22 cellular contexts compared by ENCODE assay signal in genomic region chr11:18065572-18065971, GRCh38. TPM values are rescaled to one million over a fixed set of nuclear protein-coding genes. Genes with fewer than 3 reads are reported as not detected.
DNase-seq lines count a peak whose midpoint lies in the region; ATAC-seq and TF ChIP-seq lines count a peak whose summit lies in the region.
"Had no signal": no experiment of that assay in that cellular context is flagged by ENCODE, and none has a peak within 500 bp of the region (broad histone marks: within the 10 kb centered on the region; RNA-seq: fewer than 3 reads in every experiment).

No MANE protein-coding gene starts in this region.

- no peaks in the 10 kb centered on the region for H3K36me3 ChIP-seq in uterus
- H3K36me3 ChIP-seq: brain microvascular endothelial cell, left ventricle myocardium inferior, MG63 had no signal

- H3K4me1 Mint-ChIP-seq in stimulated activated naive B cell treated with anti-CD40 and anti-IgM and Interleukin-4, amounts not matched to agents 10 μg/mL and 1 μg/mL and 100 μg/mL, for 72 hours, result peaks cover 0 to 1% of the 10 kb centered on the region in 2 donors

- H3K36me3 Mint-ChIP-seq in stimulated activated naive B cell treated with anti-CD40 and anti-IgM and Interleukin-4, amounts not matched to agents 10 μg/mL and 1 μg/mL and 100 μg/mL, for 72 hours, result peaks cover 2 to 24% of the 10 kb centered on the region in 2 donors

- TF ChIP-seq CTCF in epithelial cell of esophagus (IDR thresholded peaks at IDR 0.05; ENCODE audit: insufficient read depth, low read depth, low read length, missing control alignments) (no peak), uterus (IDR thresholded peaks at IDR 0.05) (no peak)

- H3K4me1 ChIP-seq in uterus, result no peaks in the 10 kb centered on the region
- H3K4me1 ChIP-seq: left ventricle myocardium inferior had no signal

- no peak overlapping the region for H3K27ac Mint-ChIP-seq in stimulated activated naive B cell treated with anti-CD40 and anti-IgM and Interleukin-4, amounts not matched to agents 10 μg/mL and 1 μg/mL and 100 μg/mL, for 72 hours
- H3K27ac Mint-ChIP-seq: CD4-positive, alpha-beta T cell had no signal

- no peak overlapping the region for H3K27ac ChIP-seq in uterus
- H3K27ac ChIP-seq: brain microvascular endothelial cell, left ventricle myocardium inferior, skin epidermis had no signal

- no peaks in the 10 kb centered on the region for H3K27me3 ChIP-seq in uterus
- H3K27me3 ChIP-seq: brain microvascular endothelial cell, MG63 had no signal

- H3K4me3 ChIP-seq in epithelial cell of esophagus (ENCODE audit: low read length) (no peak overlapping the region), uterus (no peak overlapping the region)
- H3K4me3 ChIP-seq: GM12878, left ventricle myocardium inferior, MG63, skin epidermis had no signal

- ATAC-seq in HG03469 (IDR thresholded peaks at IDR 0.05; ENCODE audit: unreplicated experiment), result no peak
- no peak for ATAC-seq in stimulated activated naive B cell treated with anti-CD40 and anti-IgM and Interleukin-4, amounts not matched to agents 10 μg/mL and 1 μg/mL and 100 μg/mL, for 72 hours (replicated peaks)
- ATAC-seq: GM12878 had no signal

- peaks cover 0 to 2% of the 10 kb centered on the region in 2 donors for H3K9me3 Mint-ChIP-seq in stimulated activated naive B cell treated with anti-CD40 and anti-IgM and Interleukin-4, amounts not matched to agents 10 μg/mL and 1 μg/mL and 100 μg/mL, for 72 hours
- H3K9me3 Mint-ChIP-seq: CD4-positive, alpha-beta T cell had no signal

- H3K4me3 Mint-ChIP-seq in stimulated activated naive B cell treated with anti-CD40 and anti-IgM and Interleukin-4, amounts not matched to agents 10 μg/mL and 1 μg/mL and 100 μg/mL, for 72 hours, result no peak overlapping the region
- H3K4me3 Mint-ChIP-seq: CD4-positive, alpha-beta T cell had no signal

- no peaks in the 10 kb centered on the region for H3K27me3 Mint-ChIP-seq in stimulated activated naive B cell treated with anti-CD40 and anti-IgM and Interleukin-4, amounts not matched to agents 10 μg/mL and 1 μg/mL and 100 μg/mL, for 72 hours
- H3K27me3 Mint-ChIP-seq: CD4-positive, alpha-beta T cell had no signal

- no peaks in the 10 kb centered on the region for H3K9me3 ChIP-seq in uterus
- H3K9me3 ChIP-seq: left ventricle myocardium inferior, MG63 had no signal

- intact Hi-C loops in uterus (cut with DNase I; ENCODE audit: low total_unique reads), result no loop called here

- no peak for TF ChIP-seq POLR2A in uterus (IDR thresholded peaks at IDR 0.05)

- peak; percentile 77 for DNase-seq in DMS153 treated with DMSO at 0.1 percent for 48 hours (lab: John Stamatoyannopoulos, UW; ENCODE audit: unreplicated experiment)
- peak; percentile 79 for DNase-seq in NCI-H146 treated with DMSO at 0.1 percent for 48 hours (lab: John Stamatoyannopoulos, UW; ENCODE audit: unreplicated experiment)
- DNase-seq in NCI-H748 treated with DMSO at 0.1 percent for 48 hours (lab: John Stamatoyannopoulos, UW), result peak; percentile 80
- peak; percentile 79 for DNase-seq in epithelial cell of esophagus (ENCODE audit: low read depth)
- no peak for DNase-seq in activated gamma-delta T cell treated with Interleukin-2 at 50 U/mL for 16 hours
- no peak for DNase-seq in stimulated activated naive B cell treated with anti-CD40 and anti-IgM and Interleukin-4, amounts not matched to agents 10 μg/mL and 1 μg/mL and 100 μg/mL, for 72 hours
- DNase-seq in uterus, result no peak
- DNase-seq: ACHN; activated CD4-positive, alpha-beta T cell treated with anti-CD3 and anti-CD28 coated beads for 1 hour; activated CD8-positive, alpha-beta memory T cell treated with anti-CD3 and anti-CD28 coated beads, Interleukin-2, amount 50 U/mL, for 48 hours; activated naive CD4-positive, alpha-beta T cell treated with anti-CD3 and anti-CD28 coated beads, Interleukin-2, amount 50 U/mL, for 16 hours; brain microvascular endothelial cell; CD4-positive, alpha-beta T cell; HCEC 1CT; left ventricle myocardium inferior; MG63; NK-92 treated with Interleukin-12 subunit alpha and Interleukin-12 subunit beta, amount 100 ng/mL, for 24 hours; SIG-M5 had no signal

RNA-seq across cellular contexts. Expression of gene TPH1, which starts 19.5 kb away (rescaled TPM):
- total RNA-seq in uterus, result 1 to 10 TPM in 3 of 4 donors, under 1 TPM in 1; under 0.01 to 2.3 (median 1.3) TPM
- total RNA-seq: G401, left ventricle myocardium inferior had no signal

RNA-seq across cellular contexts. Expression of gene SAAL1, which starts 40.3 kb away (rescaled TPM):
- total RNA-seq in uterus, result 10 to 100 TPM in 3 of 4 donors, under 1 TPM in 1; 0.77 to 29.9 (median 12.7) TPM

RNA-seq across cellular contexts. Expression of gene SERGEF, which starts 52.7 kb away (rescaled TPM):
- total RNA-seq in uterus, result 10 to 100 TPM; 12.6 to 64.4 (median 43.7) TPM

Comparison
In these comparisons a context has a peak if more than half of its experiments do, and no peak if none do; other contexts are left out.
1. DNase-seq: peak in DMS153 treated with DMSO at 0.1 percent for 48 hours (single experiment), NCI-H146 treated with DMSO at 0.1 percent for 48 hours (single experiment), NCI-H748 treated with DMSO at 0.1 percent for 48 hours (single experiment) and epithelial cell of esophagus (single experiment); none in activated gamma-delta T cell treated with Interleukin-2 at 50 U/mL for 16 hours (single experiment), stimulated activated naive B cell treated with anti-CD40 and anti-IgM and Interleukin-4, amounts not matched to agents 10 μg/mL and 1 μg/mL and 100 μg/mL, for 72 hours (single experiment) and uterus (0 of 2).